In the genomic region with DNA sequence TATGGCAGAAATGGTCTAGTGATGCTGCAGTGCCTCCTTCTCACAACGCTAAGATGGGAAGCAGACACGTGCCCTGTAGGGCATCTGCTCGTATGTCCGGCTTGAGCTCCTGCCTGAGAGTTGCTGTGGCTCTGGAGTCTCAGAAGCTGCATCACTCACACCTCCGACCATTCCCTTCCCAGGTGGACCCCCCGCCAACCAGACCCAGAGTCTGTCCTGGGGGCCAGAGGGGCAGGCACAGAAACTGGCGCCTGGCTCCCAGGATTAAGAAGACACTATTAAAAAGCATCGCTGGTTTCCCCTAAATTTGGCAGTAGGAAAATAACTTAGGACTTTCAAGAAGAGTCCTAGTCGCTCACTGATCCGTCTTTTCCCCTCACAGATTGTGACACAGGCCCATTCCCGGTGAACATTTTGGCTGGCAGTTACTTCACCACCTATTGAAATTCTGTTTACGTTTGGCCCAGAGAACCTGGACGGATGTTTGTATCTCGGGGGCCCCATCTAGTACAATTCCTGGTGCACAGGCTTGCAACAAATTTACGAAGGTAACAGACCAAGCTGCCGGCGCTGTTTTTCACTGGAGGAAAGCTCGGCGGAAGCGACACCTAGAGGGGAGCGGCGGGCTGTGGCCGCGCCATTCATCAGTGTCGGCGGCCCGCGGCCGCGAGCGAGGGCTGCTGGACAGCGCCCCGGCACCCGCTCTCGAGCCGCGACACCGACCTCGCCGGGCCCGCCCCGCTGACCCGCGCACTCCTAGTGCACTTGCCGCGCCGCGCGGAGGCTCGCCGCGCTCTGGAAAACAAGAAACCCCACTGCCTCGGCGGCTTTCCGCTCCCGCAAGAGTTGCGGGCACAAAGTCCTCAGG, we compare ENCODE assay signal across 8 cellular contexts. TPM values are rescaled to one million over a fixed set of nuclear protein-coding genes. Genes with fewer than 3 reads are reported as not detected.
A peak's percentile ranks its signal among the peaks of the same experiment; 100 is the strongest.
DNase-seq lines count a peak whose midpoint lies in the region; ATAC-seq and TF ChIP-seq lines count a peak whose summit lies in the region.

No MANE protein-coding gene starts in this region.

- H3K9me3 Mint-ChIP-seq in Calu3 (ENCODE audit: low read depth, unreplicated experiment) = no peaks in the 10 kb centered on the region

- H3K36me3 ChIP-seq in duodenal mucosa (ENCODE audit: control insufficient read depth in 1 of 2, insufficient read depth in 2 of 2, low read length in 2 of 2) (no peaks in the 10 kb centered on the region), right lobe of liver (no peaks in the 10 kb centered on the region)

- H3K27ac Mint-ChIP-seq in Calu3 (ENCODE audit: unreplicated experiment) = no peak overlapping the region

- H3K4me1 Mint-ChIP-seq in Calu3 (ENCODE audit: low read depth, unreplicated experiment) = no peaks in the 10 kb centered on the region

- H3K4me1 ChIP-seq in duodenal mucosa (ENCODE audit: control insufficient read depth in 1 of 2, insufficient read depth in 2 of 2, low read length in 2 of 2) = peaks cover 5 to 9% of the 10 kb centered on the region in 2 donors
- H3K4me1 ChIP-seq in right lobe of liver = peaks cover 0 to 17% (median 7%) of the 10 kb centered on the region in 4 donors

- intact Hi-C loops in Calu3 (cut with micrococcal nuclease; ENCODE audit: unreplicated experiment) = no loop called here
- intact Hi-C loops in right lobe of liver (cut with DNase I) = no loop called here

- peaks cover 46 to 56% of the 10 kb centered on the region in 2 donors for H3K27me3 ChIP-seq in duodenal mucosa (ENCODE audit: control insufficient read depth in 1 of 2, insufficient read depth in 2 of 2, low read length in 2 of 2)
- H3K27me3 ChIP-seq in right lobe of liver = peaks cover 9 to 20% of the 10 kb centered on the region in 2 donors

- H3K27ac ChIP-seq in duodenal mucosa (ENCODE audit: low read depth, low read length) (no peak overlapping the region), right lobe of liver (no peak overlapping the region)

- H3K4me3 ChIP-seq in duodenal mucosa (ENCODE audit: low read depth in 1 of 2, low read length in 2 of 2) = peak overlapping the region; percentile 43 to 54
- peak overlapping the region; percentile 15 to 27 (median 21) for H3K4me3 ChIP-seq in right lobe of liver

- BruUV-seq in Calu3 (replicated peaks; lab: Mats Ljungman, UMichigan) = no TSS peak

- H3K9me3 ChIP-seq in duodenal mucosa (ENCODE audit: control insufficient read depth in 1 of 2, low read length in 2 of 2) (no peaks in the 10 kb centered on the region), right lobe of liver (no peaks in the 10 kb centered on the region)

- DNase-seq in Calu3 (peak; percentile 79), HK-2 (ENCODE audit: unreplicated experiment) (peak; percentile 16), T-helper 1 cell (peak in 3 of 5 donors; percentile 9 to 19 (median 10)), right lobe of liver (peak; percentile 81 to 85 (median 81)), KG1 (lab: John Stamatoyannopoulos, UW) (no peak)
- DNase-seq in stimulated activated naive CD8-positive, alpha-beta T cell treated with anti-CD3 and anti-CD28 coated beads, Interleukin-15, Interleukin-2, amounts not matched to agents 100 U/mL and 50 U/mL, for 24 hours = peak; percentile 57

- H3K36me3 Mint-ChIP-seq in Calu3 (ENCODE audit: insufficient read depth, unreplicated experiment) = peaks cover 13% of the 10 kb centered on the region

- peak; percentile 48 for TF ChIP-seq CTCF in Calu3 (IDR thresholded peaks at IDR 0.05; ENCODE audit: unreplicated experiment)
- TF ChIP-seq CTCF in right lobe of liver (IDR thresholded peaks at IDR 0.05) = peak; percentile 53 to 76 (median 67)

- ATAC-seq in right lobe of liver = peak; percentile 98 to 99 (median 98)
- peak; percentile 65 for ATAC-seq in stimulated activated naive CD8-positive, alpha-beta T cell treated with anti-CD3 and anti-CD28 coated beads, Interleukin-15, Interleukin-2, amounts not matched to agents 100 U/mL and 50 U/mL, for 24 hours
- no peak for ATAC-seq in HG03457 (IDR thresholded peaks at IDR 0.05; ENCODE audit: unreplicated experiment)

- no peak for TF ChIP-seq POLR2A in right lobe of liver (IDR thresholded peaks at IDR 0.05)

- CTCF ChIA-PET in Calu3 (lab: Charles Lee) = interaction anchor here (1.0 to 1.6 kb wide), 3 partner anchors 27 to 187 kb away, joined by 3 to 8 read pairs (median 4); no protein-coding TSS in a partner anchor

- 32% methylated on average over 10 of the region's 57 CpGs for WGBS in right lobe of liver (ENCODE audit: insufficient coverage, low coverage, low lambda C conversion rate, missing lambda C conversion rate)

- peak overlapping the region; percentile 46 for H3K4me3 Mint-ChIP-seq in Calu3 (ENCODE audit: low read depth, unreplicated experiment)

- H3K27me3 Mint-ChIP-seq in Calu3 (ENCODE audit: unreplicated experiment) = peaks cover 90% of the 10 kb centered on the region

- H3K9ac ChIP-seq in duodenal mucosa (ENCODE audit: low read depth in 1 of 2, low read length in 2 of 2) = no peak overlapping the region

RNA-seq across cellular contexts. Expression of a gene that starts 1.6 kb away (rescaled TPM):
- total RNA-seq in Calu3 (2022) (0.71 TPM in 1 of 2 replicates, not detected in the other), right lobe of liver (1 to 10 TPM in 1 of 6 experiments, under 1 TPM in 2, not detected in 3; 0.62 to 1.3 (median 0.80) TPM)
